ENCODE assay signal across 7 cellular contexts in the genomic region with DNA sequence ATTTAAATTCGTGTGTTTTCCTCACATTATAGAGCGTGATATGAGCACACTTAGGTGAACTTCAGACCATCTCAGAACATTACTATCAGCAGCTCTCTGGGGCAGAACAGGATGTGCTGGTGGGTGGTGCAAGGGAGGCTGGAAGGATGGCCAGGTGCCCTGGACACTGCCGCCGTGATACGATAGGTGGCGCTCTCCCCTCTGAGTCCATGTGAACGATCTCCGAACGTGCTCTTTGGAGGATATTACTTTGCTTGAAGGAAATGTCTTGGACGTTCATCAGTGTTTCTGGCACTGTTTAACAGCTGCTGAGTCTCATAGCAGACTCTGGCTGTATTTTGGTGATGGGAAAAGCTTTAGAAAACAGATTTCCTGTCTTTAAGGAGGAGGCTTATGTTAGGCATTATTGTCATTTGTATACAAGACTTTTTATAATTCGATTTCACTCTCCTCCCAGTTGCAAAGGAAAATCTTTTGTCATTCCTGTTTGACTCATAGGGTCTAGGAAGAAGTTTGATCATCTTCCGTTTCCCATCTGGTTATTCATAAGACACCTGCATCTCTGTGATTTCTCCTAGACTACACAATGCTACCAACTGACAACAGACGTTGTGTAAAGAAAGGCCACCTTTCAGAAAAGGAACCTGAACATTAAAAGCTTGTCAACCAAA.
A peak's percentile ranks its signal among the peaks of the same experiment; 100 is the strongest.
DNase-seq lines count a peak whose midpoint lies in the region; ATAC-seq, FAIRE-seq and TF ChIP-seq lines count a peak whose summit lies in the region.

No MANE protein-coding gene starts in this region.

- H3K36me3 Mint-ChIP-seq in activated T-helper 2 cell treated with anti-CD3 and anti-CD28 coated beads, Interferon-gamma antibody, Interleukin-2, Interleukin-4, amounts not matched to agents 10 μg/mL and 5 μg/mL and 100 μg/mL, durations not matched to agents 14 hours and 24 hours and 36 hours (ENCODE audit: low read depth), result no peaks in the 10 kb centered on the region

- H3K4me3 Mint-ChIP-seq in activated T-helper 2 cell treated with anti-CD3 and anti-CD28 coated beads, Interferon-gamma antibody, Interleukin-2, Interleukin-4, amounts not matched to agents 10 μg/mL and 5 μg/mL and 100 μg/mL, durations not matched to agents 14 hours and 24 hours and 36 hours (ENCODE audit: low read depth), result no peak overlapping the region

- intact Hi-C loops in activated T-helper 2 cell treated with anti-CD3 and anti-CD28 coated beads, Interferon-gamma antibody, Interleukin-2, Interleukin-4, amounts not matched to agents 10 μg/mL and 5 μg/mL and 100 μg/mL, durations not matched to agents 14 hours and 24 hours and 36 hours (cut with micrococcal nuclease), result no loop called here
- intact Hi-C loops in right cardiac atrium (cut with DNase I), result no loop called here

- no peak for FAIRE-seq in small intestine (lab: Jason Lieb, UNC)

- no peak overlapping the region for H3K27ac ChIP-seq in right cardiac atrium (ENCODE audit: low read length)
- H3K27ac ChIP-seq in small intestine (ENCODE audit: low read depth in 1 of 2, low read length in 1 of 2), result no peak overlapping the region

- H3K27me3 ChIP-seq in right cardiac atrium (ENCODE audit: control insufficient read depth, insufficient read depth) (no peaks in the 10 kb centered on the region), small intestine (ENCODE audit: control insufficient read depth in 2 of 2, insufficient read depth in 2 of 2, low read length in 2 of 2) (no peaks in the 10 kb centered on the region)

- TF ChIP-seq CTCF in GM12872 (IDR thresholded peaks at IDR 0.05; ENCODE audit: insufficient read depth, low read depth, low read length), result peak; percentile 86

- WGBS in right cardiac atrium, result 18% methylated on average over 13 of the region's 13 CpGs
- 21 to 29% (median 27%) methylated on average over 13 of the region's 13 CpGs for WGBS in small intestine, 3 donors

- H3K27ac Mint-ChIP-seq in activated T-helper 2 cell treated with anti-CD3 and anti-CD28 coated beads, Interferon-gamma antibody, Interleukin-2, Interleukin-4, amounts not matched to agents 10 μg/mL and 5 μg/mL and 100 μg/mL, durations not matched to agents 14 hours and 24 hours and 36 hours, result no peak overlapping the region

- H3K9me3 Mint-ChIP-seq in activated T-helper 2 cell treated with anti-CD3 and anti-CD28 coated beads, Interferon-gamma antibody, Interleukin-2, Interleukin-4, amounts not matched to agents 10 μg/mL and 5 μg/mL and 100 μg/mL, durations not matched to agents 14 hours and 24 hours and 36 hours, result no peaks in the 10 kb centered on the region

- H3K36me3 ChIP-seq in small intestine (ENCODE audit: control insufficient read depth in 2 of 2, insufficient read depth in 2 of 2, low read length in 2 of 2), result no peaks in the 10 kb centered on the region

- peak; percentile 9 for DNase-seq in activated T-helper 2 cell treated with anti-CD3 and anti-CD28 coated beads, Interferon-gamma antibody, Interleukin-2, Interleukin-4, amounts not matched to agents 10 μg/mL and 5 μg/mL and 100 μg/mL, durations not matched to agents 14 hours and 24 hours and 36 hours (ENCODE audit: low spot score)
- DNase-seq in right cardiac atrium (peak; percentile 59 to 91 (median 90)), small intestine (peak; percentile 71), putamen (ENCODE audit: low spot score) (no peak)

- no peaks in the 10 kb centered on the region for H3K27me3 Mint-ChIP-seq in activated T-helper 2 cell treated with anti-CD3 and anti-CD28 coated beads, Interferon-gamma antibody, Interleukin-2, Interleukin-4, amounts not matched to agents 10 μg/mL and 5 μg/mL and 100 μg/mL, durations not matched to agents 14 hours and 24 hours and 36 hours (ENCODE audit: low read depth)

- H3K9me3 ChIP-seq in right cardiac atrium (ENCODE audit: control insufficient read depth, low read length) (no peaks in the 10 kb centered on the region), small intestine (ENCODE audit: control insufficient read depth, low read depth) (no peaks in the 10 kb centered on the region)

- H3K4me1 ChIP-seq in right cardiac atrium (ENCODE audit: control insufficient read depth, insufficient read depth, low read length) (no peaks in the 10 kb centered on the region), small intestine (ENCODE audit: control insufficient read depth in 2 of 2, insufficient read depth in 1 of 2, low read depth in 1 of 2, low read length in 1 of 2) (no peaks in the 10 kb centered on the region)

- H3K4me3 ChIP-seq in right cardiac atrium (ENCODE audit: low read length) (no peak overlapping the region), small intestine (ENCODE audit: low read depth in 1 of 2, low read length in 2 of 2) (no peak overlapping the region)

- H3K4me1 Mint-ChIP-seq in activated T-helper 2 cell treated with anti-CD3 and anti-CD28 coated beads, Interferon-gamma antibody, Interleukin-2, Interleukin-4, amounts not matched to agents 10 μg/mL and 5 μg/mL and 100 μg/mL, durations not matched to agents 14 hours and 24 hours and 36 hours (ENCODE audit: low read depth), result peaks cover 1% of the 10 kb centered on the region

- ATAC-seq in GM21423 (IDR thresholded peaks at IDR 0.05; ENCODE audit: unreplicated experiment), result peak; percentile 92
- peak; percentile 91 for ATAC-seq in HG03571 (IDR thresholded peaks at IDR 0.05; ENCODE audit: unreplicated experiment)
- peak; percentile 90 to 93 for ATAC-seq in right cardiac atrium
